ENCODE assay signal across 14 cellular contexts in the genomic region with DNA sequence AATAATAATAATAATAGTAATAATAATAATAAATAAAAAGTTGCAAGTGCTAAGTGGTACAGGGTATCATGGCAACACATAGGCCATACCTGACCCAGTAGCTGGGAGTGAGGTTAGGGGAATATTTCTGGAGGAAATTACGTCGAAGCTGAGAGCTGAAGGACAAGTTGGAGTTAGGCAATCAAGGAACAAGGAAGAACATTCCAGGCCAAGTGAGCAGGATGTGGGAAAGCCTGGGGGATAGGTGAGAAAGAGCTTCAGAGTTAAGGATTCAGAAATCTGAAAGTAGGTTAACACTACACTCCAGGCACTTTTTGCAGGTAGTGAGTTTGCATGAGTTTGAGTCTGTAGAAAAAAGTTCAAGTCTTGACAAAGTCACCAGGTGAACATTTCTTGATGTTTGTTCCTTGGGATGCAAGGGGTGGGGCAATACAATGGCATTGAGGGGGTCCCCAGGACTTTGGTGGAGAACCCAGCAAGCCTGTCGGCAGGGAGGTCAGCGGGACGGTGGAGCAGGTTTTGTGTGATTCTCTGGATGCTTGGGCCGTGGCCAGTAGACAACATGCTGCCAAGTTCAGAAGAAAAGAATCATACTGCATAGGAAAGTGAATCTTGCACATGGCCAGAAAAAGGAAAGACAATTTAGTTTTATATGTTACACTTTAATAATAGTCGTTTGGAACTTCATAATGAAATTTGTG.
"Had no signal": no experiment of that assay in that cellular context is flagged by ENCODE, and none has a peak within 500 bp of the region (broad histone marks: within the 10 kb centered on the region; RNA-seq: fewer than 3 reads in every experiment).

No MANE protein-coding gene starts in this region.

- DNase-seq: activated B cell treated with CpG ODN at 0.5 μM for 24 hours; activated CD4-positive, alpha-beta T cell treated with anti-CD3 and anti-CD28 coated beads, Interleukin-2, amount 10 ng/mL, durations not matched to agents 24 days and 14 days; activated naive CD4-positive, alpha-beta T cell; colonic mucosa; effector CD4-positive, alpha-beta T cell; immature natural killer cell; occipital lobe; spleen; stimulated activated CD4-positive, alpha-beta T cell treated with anti-CD3 and anti-CD28 coated beads, Interleukin-1b, Interleukin-23, amount 100 ng/mL, for 48 hours; stimulated activated naive B cell treated with anti-CD40 and anti-IgM and Interleukin-4, amounts not matched to agents 10 μg/mL and 1 μg/mL and 100 μg/mL, for 72 hours; transverse colon had no signal

- H3K36me3 ChIP-seq: ascending aorta, colonic mucosa, spleen, transverse colon had no signal

- H3K4me1 ChIP-seq: ascending aorta, colonic mucosa had no signal

- H3K27me3 ChIP-seq: ascending aorta, colonic mucosa, transverse colon had no signal

- H3K9me3 ChIP-seq: ascending aorta, colonic mucosa, spleen, transverse colon had no signal

- H3K4me3 ChIP-seq: ascending aorta, colonic mucosa, spleen, transverse colon had no signal

- H3K27ac ChIP-seq: ascending aorta, colonic mucosa, spleen had no signal

- ATAC-seq: natural killer cell treated with Interleukin-12 subunit alpha and Interleukin-12 subunit beta and Interleukin-15 and Interleukin-18, amount 100 ng/mL, for 72 hours; sciatic nerve; stimulated activated naive B cell treated with anti-CD40 and anti-IgM and Interleukin-4, amounts not matched to agents 10 μg/mL and 1 μg/mL and 100 μg/mL, for 72 hours had no signal
